8 cellular contexts compared by ENCODE assay signal in genomic region chr11:86954288-86955110, GRCh38. TPM values are rescaled to one million over a fixed set of nuclear protein-coding genes. Genes with fewer than 3 reads are reported as not detected.
A peak's percentile ranks its signal among the peaks of the same experiment; 100 is the strongest.
DNase-seq lines count a peak whose midpoint lies in the region; ATAC-seq and TF ChIP-seq lines count a peak whose summit lies in the region.

No MANE protein-coding gene starts in this region.

- H3K9me3 Mint-ChIP-seq in stimulated activated naive CD8-positive, alpha-beta T cell treated with anti-CD3 and anti-CD28 coated beads, Interleukin-15, Interleukin-2, amounts not matched to agents 100 ng/mL and 50 ng/mL, for 24 hours = no peaks in the 10 kb centered on the region

- peak overlapping the region; percentile 60 for H3K4me3 Mint-ChIP-seq in stimulated activated naive CD8-positive, alpha-beta T cell treated with anti-CD3 and anti-CD28 coated beads, Interleukin-15, Interleukin-2, amounts not matched to agents 100 ng/mL and 50 ng/mL, for 24 hours

- WGBS in mesodermal cell (ENCODE audit: insufficient coverage in 2 of 2), 2 experiments = 6 to 9% methylated on average over 28 to 34 of the region's 43 CpGs

- H3K4me1 ChIP-seq in mesodermal cell (ENCODE audit: control insufficient read depth, insufficient read depth, low read length, poor library complexity, severe bottlenecking) (peaks cover 5% of the 10 kb centered on the region), vagina (peaks cover 37% of the 10 kb centered on the region)

- TF ChIP-seq CTCF in coronary artery (IDR thresholded peaks at IDR 0.05) (no peak), vagina (IDR thresholded peaks at IDR 0.05) (no peak)

- H3K36me3 ChIP-seq in mesodermal cell (ENCODE audit: control insufficient read depth, insufficient read depth, low read length) = peaks cover 20% of the 10 kb centered on the region
- no peaks in the 10 kb centered on the region for H3K36me3 ChIP-seq in vagina

- no peak for DNase-seq in stimulated activated naive CD8-positive, alpha-beta T cell treated with anti-CD3 and anti-CD28 coated beads, Interleukin-15, Interleukin-2, amounts not matched to agents 100 U/mL and 50 U/mL, for 24 hours
- peak; percentile 14 for DNase-seq in NCI-H526 treated with DMSO at 0.1 percent for 48 hours (lab: John Stamatoyannopoulos, UW)
- peak; percentile 78 for DNase-seq in coronary artery (ENCODE audit: low spot score)
- DNase-seq in vagina (ENCODE audit: extremely low spot score in 2 of 2) = no peak
- no peak for DNase-seq in GM19240 (ENCODE audit: insufficient read length, low spot score)
- no peak for DNase-seq in retina

- H3K27ac ChIP-seq in coronary artery (peak overlapping the region; percentile 74 to 98), mesodermal cell (ENCODE audit: low read depth, low read length, severe bottlenecking) (peak overlapping the region; percentile 50), vagina (peak overlapping the region; percentile 89)

- H3K4me3 ChIP-seq in coronary artery (peak overlapping the region; percentile 99), mesodermal cell (ENCODE audit: extremely low read depth, insufficient read depth, low read length, poor library complexity, severe bottlenecking) (peak overlapping the region; percentile 74), vagina (peak overlapping the region; percentile 74 to 84)

- H3K4me1 Mint-ChIP-seq in stimulated activated naive CD8-positive, alpha-beta T cell treated with anti-CD3 and anti-CD28 coated beads, Interleukin-15, Interleukin-2, amounts not matched to agents 100 ng/mL and 50 ng/mL, for 24 hours (ENCODE audit: low read depth) = peaks cover 11% of the 10 kb centered on the region

- intact Hi-C loops in vagina (cut with DNase I) = loop anchor here (5.0 kb wide), 1 partner anchor 83 kb away; the partner anchor contains the start of gene TMEM135

- H3K36me3 Mint-ChIP-seq in stimulated activated naive CD8-positive, alpha-beta T cell treated with anti-CD3 and anti-CD28 coated beads, Interleukin-15, Interleukin-2, amounts not matched to agents 100 ng/mL and 50 ng/mL, for 24 hours (ENCODE audit: low read depth) = no peaks in the 10 kb centered on the region

- no peak for TF ChIP-seq POLR2A in vagina (IDR thresholded peaks at IDR 0.05)

- no peak for ATAC-seq in stimulated activated naive CD8-positive, alpha-beta T cell treated with anti-CD3 and anti-CD28 coated beads, Interleukin-15, Interleukin-2, amounts not matched to agents 100 U/mL and 50 U/mL, for 24 hours

- no peak overlapping the region for H3K27ac Mint-ChIP-seq in stimulated activated naive CD8-positive, alpha-beta T cell treated with anti-CD3 and anti-CD28 coated beads, Interleukin-15, Interleukin-2, amounts not matched to agents 100 ng/mL and 50 ng/mL, for 24 hours

- H3K27me3 ChIP-seq in vagina = no peaks in the 10 kb centered on the region

- H3K9me3 ChIP-seq in mesodermal cell (ENCODE audit: control insufficient read depth, low read length) (no peaks in the 10 kb centered on the region), vagina (no peaks in the 10 kb centered on the region)

- peaks cover 56% of the 10 kb centered on the region for H3K27me3 Mint-ChIP-seq in stimulated activated naive CD8-positive, alpha-beta T cell treated with anti-CD3 and anti-CD28 coated beads, Interleukin-15, Interleukin-2, amounts not matched to agents 100 ng/mL and 50 ng/mL, for 24 hours

RNA-seq across cellular contexts. Expression of gene FZD4, which starts 0.7 kb away (rescaled TPM):
- polyA plus RNA-seq in mesodermal cell (2013, experiment 1 of 2) = 18.9 TPM
- 15.9 TPM for polyA plus RNA-seq in mesodermal cell (2013, experiment 2 of 2)
- 47.1 TPM for total RNA-seq in vagina

Comparison
In these comparisons a context has a peak if more than half of its experiments do, and no peak if none do; other contexts are left out.
1. DNase-seq: peak in NCI-H526 treated with DMSO at 0.1 percent for 48 hours (single experiment) and coronary artery (single experiment); none in stimulated activated naive CD8-positive, alpha-beta T cell treated with anti-CD3 and anti-CD28 coated beads, Interleukin-15, Interleukin-2, amounts not matched to agents 100 U/mL and 50 U/mL, for 24 hours (single experiment), vagina (0 of 2), GM19240 (single experiment) and retina (single experiment).
2. Peak in every context shown above with its lines, with median percentiles within 50 percentile points of each other: H3K27ac ChIP-seq and H3K4me3 ChIP-seq.